ENCODE assay signal across 1 cellular context in genomic region chr6:11392778-11393507, GRCh38.
TF ChIP-seq lines count a peak whose summit lies in the region.

No MANE protein-coding gene starts in this region.

TF ChIP-seq in HepG2, 621 proteins besides CTCF, POLR2A, EP300 and RAD21 (continued from another document and continues in another):
- TF ChIP-seq, protein P1, sequence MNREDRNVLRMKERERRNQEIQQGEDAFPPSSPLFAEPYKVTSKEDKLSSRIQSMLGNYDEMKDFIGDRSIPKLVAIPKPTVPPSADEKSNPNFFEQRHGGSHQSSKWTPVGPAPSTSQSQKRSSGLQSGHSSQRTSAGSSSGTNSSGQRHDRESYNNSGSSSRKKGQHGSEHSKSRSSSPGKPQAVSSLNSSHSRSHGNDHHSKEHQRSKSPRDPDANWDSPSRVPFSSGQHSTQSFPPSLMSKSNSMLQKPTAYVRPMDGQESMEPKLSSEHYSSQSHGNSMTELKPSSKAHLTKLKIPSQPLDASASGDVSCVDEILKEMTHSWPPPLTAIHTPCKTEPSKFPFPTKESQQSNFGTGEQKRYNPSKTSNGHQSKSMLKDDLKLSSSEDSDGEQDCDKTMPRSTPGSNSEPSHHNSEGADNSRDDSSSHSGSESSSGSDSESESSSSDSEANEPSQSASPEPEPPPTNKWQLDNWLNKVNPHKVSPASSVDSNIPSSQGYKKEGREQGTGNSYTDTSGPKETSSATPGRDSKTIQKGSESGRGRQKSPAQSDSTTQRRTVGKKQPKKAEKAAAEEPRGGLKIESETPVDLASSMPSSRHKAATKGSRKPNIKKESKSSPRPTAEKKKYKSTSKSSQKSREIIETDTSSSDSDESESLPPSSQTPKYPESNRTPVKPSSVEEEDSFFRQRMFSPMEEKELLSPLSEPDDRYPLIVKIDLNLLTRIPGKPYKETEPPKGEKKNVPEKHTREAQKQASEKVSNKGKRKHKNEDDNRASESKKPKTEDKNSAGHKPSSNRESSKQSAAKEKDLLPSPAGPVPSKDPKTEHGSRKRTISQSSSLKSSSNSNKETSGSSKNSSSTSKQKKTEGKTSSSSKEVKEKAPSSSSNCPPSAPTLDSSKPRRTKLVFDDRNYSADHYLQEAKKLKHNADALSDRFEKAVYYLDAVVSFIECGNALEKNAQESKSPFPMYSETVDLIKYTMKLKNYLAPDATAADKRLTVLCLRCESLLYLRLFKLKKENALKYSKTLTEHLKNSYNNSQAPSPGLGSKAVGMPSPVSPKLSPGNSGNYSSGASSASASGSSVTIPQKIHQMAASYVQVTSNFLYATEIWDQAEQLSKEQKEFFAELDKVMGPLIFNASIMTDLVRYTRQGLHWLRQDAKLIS (CRISPR knock-in tag; IDR thresholded peaks at IDR 0.05) = peak; percentile 93; the same call in 1 of the 2 replicates
- TF ChIP-seq SMYD3 (CRISPR knock-in tag; IDR thresholded peaks at IDR 0.05) (peak; percentile 66; the same call in 1 of the 2 replicates), RNF2 (conservative IDR thresholded peaks at IDR 0.05; ENCODE audit: low read depth) (no peak; the same call in 1 of the 2 replicates), MIXL1 (CRISPR knock-in tag; IDR thresholded peaks at IDR 0.05) (peak; percentile 99), NCOA5 (CRISPR knock-in tag; IDR thresholded peaks at IDR 0.05) (no peak), ZNF83 (CRISPR knock-in tag; IDR thresholded peaks at IDR 0.05; ENCODE audit: borderline replicate concordance) (0 out of 2 replicates have a peak, but pooled peaks have one; percentile 62), ZNF180 (CRISPR knock-in tag; IDR thresholded peaks at IDR 0.05; ENCODE audit: borderline replicate concordance, low read depth) (no peak), ZFP37 (CRISPR knock-in tag; IDR thresholded peaks at IDR 0.05; ENCODE audit: borderline replicate concordance) (peak; percentile 28; the same call in 1 of the 2 replicates), ZNF276 (CRISPR knock-in tag; IDR thresholded peaks at IDR 0.05; ENCODE audit: low read depth) (peak; percentile 39; the same call in 1 of the 2 replicates), ZNF549 (CRISPR knock-in tag; IDR thresholded peaks at IDR 0.05) (no peak), ELF3 (CRISPR knock-in tag; IDR thresholded peaks at IDR 0.05) (peak; percentile 100), ZNF784 (CRISPR knock-in tag; IDR thresholded peaks at IDR 0.05; ENCODE audit: borderline replicate concordance) (peak; percentile 93), ARNTL (CRISPR knock-in tag; IDR thresholded peaks at IDR 0.05) (peak; percentile 93), HMGA1 (CRISPR knock-in tag; conservative IDR thresholded peaks at IDR 0.05) (no peak), ZNF577 (CRISPR knock-in tag; IDR thresholded peaks at IDR 0.05; ENCODE audit: borderline replicate concordance, low read depth) (no peak), PHB2 (IDR thresholded peaks at IDR 0.05; ENCODE audit: partially characterized antibody) (no peak), LCORL (IDR thresholded peaks at IDR 0.05) (0 out of 2 replicates have a peak, but pooled peaks have one; percentile 35), LCORL (CRISPR knock-in tag; IDR thresholded peaks at IDR 0.05) (peak; percentile 90), ZNF839 (CRISPR knock-in tag; IDR thresholded peaks at IDR 0.05; ENCODE audit: borderline replicate concordance) (no peak), HIC2 (CRISPR knock-in tag; IDR thresholded peaks at IDR 0.05; ENCODE audit: low read depth) (peak; percentile 83; the same call in 1 of the 2 replicates), MED1 (CRISPR knock-in tag; IDR thresholded peaks at IDR 0.05) (peak; percentile 100), ZBTB43 (CRISPR knock-in tag; conservative IDR thresholded peaks at IDR 0.05) (peak; percentile 86), MBNL3 (CRISPR knock-in tag; conservative IDR thresholded peaks at IDR 0.05) (no peak), KLF13 (CRISPR knock-in tag; IDR thresholded peaks at IDR 0.05) (no peak), TBX3 (IDR thresholded peaks at IDR 0.05; ENCODE audit: borderline replicate concordance) (peak; percentile 83), TERF1 (CRISPR knock-in tag; IDR thresholded peaks at IDR 0.05) (no peak), ZFP62 (CRISPR knock-in tag; IDR thresholded peaks at IDR 0.05) (no peak), DR1 (CRISPR knock-in tag; IDR thresholded peaks at IDR 0.05) (no peak), IRF2 (CRISPR knock-in tag; IDR thresholded peaks at IDR 0.05) (peak; percentile 98), ATF2 (CRISPR knock-in tag; IDR thresholded peaks at IDR 0.05) (peak; percentile 95), MAFG (CRISPR knock-in tag; IDR thresholded peaks at IDR 0.05) (no peak), SETDB1 (CRISPR knock-in tag; IDR thresholded peaks at IDR 0.05; ENCODE audit: borderline replicate concordance) (no peak), TEAD2 (CRISPR knock-in tag; IDR thresholded peaks at IDR 0.05) (no peak), ZNF850 (CRISPR knock-in tag; conservative IDR thresholded peaks at IDR 0.05) (no peak)
- TF ChIP-seq, protein P2, sequence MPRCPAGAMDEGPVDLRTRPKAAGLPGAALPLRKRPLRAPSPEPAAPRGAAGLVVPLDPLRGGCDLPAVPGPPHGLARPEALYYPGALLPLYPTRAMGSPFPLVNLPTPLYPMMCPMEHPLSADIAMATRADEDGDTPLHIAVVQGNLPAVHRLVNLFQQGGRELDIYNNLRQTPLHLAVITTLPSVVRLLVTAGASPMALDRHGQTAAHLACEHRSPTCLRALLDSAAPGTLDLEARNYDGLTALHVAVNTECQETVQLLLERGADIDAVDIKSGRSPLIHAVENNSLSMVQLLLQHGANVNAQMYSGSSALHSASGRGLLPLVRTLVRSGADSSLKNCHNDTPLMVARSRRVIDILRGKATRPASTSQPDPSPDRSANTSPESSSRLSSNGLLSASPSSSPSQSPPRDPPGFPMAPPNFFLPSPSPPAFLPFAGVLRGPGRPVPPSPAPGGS (CRISPR knock-in tag; IDR thresholded peaks at IDR 0.05) = peak; percentile 96
- TF ChIP-seq, protein P3, sequence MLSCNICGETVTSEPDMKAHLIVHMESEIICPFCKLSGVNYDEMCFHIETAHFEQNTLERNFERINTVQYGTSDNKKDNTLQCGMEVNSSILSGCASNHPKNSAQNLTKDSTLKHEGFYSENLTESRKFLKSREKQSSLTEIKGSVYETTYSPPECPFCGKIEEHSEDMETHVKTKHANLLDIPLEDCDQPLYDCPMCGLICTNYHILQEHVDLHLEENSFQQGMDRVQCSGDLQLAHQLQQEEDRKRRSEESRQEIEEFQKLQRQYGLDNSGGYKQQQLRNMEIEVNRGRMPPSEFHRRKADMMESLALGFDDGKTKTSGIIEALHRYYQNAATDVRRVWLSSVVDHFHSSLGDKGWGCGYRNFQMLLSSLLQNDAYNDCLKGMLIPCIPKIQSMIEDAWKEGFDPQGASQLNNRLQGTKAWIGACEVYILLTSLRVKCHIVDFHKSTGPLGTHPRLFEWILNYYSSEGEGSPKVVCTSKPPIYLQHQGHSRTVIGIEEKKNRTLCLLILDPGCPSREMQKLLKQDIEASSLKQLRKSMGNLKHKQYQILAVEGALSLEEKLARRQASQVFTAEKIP (CRISPR knock-in tag; IDR thresholded peaks at IDR 0.05; ENCODE audit: borderline replicate concordance) = no peak
- TF ChIP-seq, protein P4, sequence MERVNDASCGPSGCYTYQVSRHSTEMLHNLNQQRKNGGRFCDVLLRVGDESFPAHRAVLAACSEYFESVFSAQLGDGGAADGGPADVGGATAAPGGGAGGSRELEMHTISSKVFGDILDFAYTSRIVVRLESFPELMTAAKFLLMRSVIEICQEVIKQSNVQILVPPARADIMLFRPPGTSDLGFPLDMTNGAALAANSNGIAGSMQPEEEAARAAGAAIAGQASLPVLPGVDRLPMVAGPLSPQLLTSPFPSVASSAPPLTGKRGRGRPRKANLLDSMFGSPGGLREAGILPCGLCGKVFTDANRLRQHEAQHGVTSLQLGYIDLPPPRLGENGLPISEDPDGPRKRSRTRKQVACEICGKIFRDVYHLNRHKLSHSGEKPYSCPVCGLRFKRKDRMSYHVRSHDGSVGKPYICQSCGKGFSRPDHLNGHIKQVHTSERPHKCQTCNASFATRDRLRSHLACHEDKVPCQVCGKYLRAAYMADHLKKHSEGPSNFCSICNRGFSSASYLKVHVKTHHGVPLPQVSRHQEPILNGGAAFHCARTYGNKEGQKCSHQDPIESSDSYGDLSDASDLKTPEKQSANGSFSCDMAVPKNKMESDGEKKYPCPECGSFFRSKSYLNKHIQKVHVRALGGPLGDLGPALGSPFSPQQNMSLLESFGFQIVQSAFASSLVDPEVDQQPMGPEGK (CRISPR knock-in tag; IDR thresholded peaks at IDR 0.05) = peak; percentile 82; the same call in 1 of the 2 replicates
- TF ChIP-seq, protein P5, sequence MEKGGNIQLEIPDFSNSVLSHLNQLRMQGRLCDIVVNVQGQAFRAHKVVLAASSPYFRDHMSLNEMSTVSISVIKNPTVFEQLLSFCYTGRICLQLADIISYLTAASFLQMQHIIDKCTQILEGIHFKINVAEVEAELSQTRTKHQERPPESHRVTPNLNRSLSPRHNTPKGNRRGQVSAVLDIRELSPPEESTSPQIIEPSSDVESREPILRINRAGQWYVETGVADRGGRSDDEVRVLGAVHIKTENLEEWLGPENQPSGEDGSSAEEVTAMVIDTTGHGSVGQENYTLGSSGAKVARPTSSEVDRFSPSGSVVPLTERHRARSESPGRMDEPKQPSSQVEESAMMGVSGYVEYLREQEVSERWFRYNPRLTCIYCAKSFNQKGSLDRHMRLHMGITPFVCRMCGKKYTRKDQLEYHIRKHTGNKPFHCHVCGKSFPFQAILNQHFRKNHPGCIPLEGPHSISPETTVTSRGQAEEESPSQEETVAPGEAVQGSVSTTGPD (CRISPR knock-in tag; IDR thresholded peaks at IDR 0.05) = no peak; the same call in 1 of the 2 replicates
